In the genomic region with DNA sequence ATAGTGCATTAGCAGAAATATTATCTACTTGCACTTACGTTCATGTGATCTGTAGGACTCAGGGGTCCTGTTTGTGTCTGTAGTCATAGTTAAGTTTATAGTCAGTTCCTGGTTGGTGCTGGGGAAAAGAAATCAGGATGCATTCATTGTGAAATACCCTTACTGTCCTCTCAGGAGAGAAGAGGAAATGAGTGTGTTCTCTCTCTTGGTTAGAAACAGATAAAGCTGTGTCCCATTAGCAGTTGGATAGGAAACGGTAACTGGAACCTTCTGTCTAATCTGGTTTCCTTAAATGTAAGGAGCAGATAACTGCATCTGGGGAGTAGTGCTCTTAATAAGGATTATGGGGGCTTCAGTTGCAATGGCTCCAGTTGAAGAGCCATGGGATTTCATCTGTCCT, we compare ENCODE assay signal across 11 cellular contexts. TPM values are rescaled to one million over a fixed set of nuclear protein-coding genes. Genes with fewer than 3 reads are reported as not detected.
DNase-seq lines count a peak whose midpoint lies in the region; ATAC-seq and TF ChIP-seq lines count a peak whose summit lies in the region.
"Had no signal": no experiment of that assay in that cellular context is flagged by ENCODE, and none has a peak within 500 bp of the region (broad histone marks: within the 10 kb centered on the region; RNA-seq: fewer than 3 reads in every experiment).

No MANE protein-coding gene starts in this region.

- no peaks in the 10 kb centered on the region for H3K9me3 Mint-ChIP-seq in stimulated activated effector memory CD8-positive, alpha-beta T cell treated with anti-CD3 and anti-CD28 coated beads, Interleukin-12 subunit alpha, Interleukin-12 subunit beta, amount 100 ng/mL, for 72 hours
- H3K9me3 Mint-ChIP-seq in activated CD8-positive, alpha-beta T cell treated with anti-CD3 and anti-CD28 coated beads for 36 hours: no peaks in the 10 kb centered on the region
- no peaks in the 10 kb centered on the region for H3K9me3 Mint-ChIP-seq in natural killer cell
- H3K9me3 Mint-ChIP-seq: stimulated activated naive CD8-positive, alpha-beta T cell treated with anti-CD3 and anti-CD28 coated beads, Interleukin-15, Interleukin-2, amounts not matched to agents 100 ng/mL and 50 ng/mL, for 24 hours had no signal

- H3K36me3 Mint-ChIP-seq in stimulated activated effector memory CD8-positive, alpha-beta T cell treated with anti-CD3 and anti-CD28 coated beads, Interleukin-12 subunit alpha, Interleukin-12 subunit beta, amount 100 ng/mL, for 72 hours: no peaks in the 10 kb centered on the region
- peaks cover 8% of the 10 kb centered on the region for H3K36me3 Mint-ChIP-seq in activated CD8-positive, alpha-beta T cell treated with anti-CD3 and anti-CD28 coated beads for 36 hours (ENCODE audit: low read depth)
- H3K36me3 Mint-ChIP-seq in natural killer cell: no peaks in the 10 kb centered on the region

- H3K9me3 ChIP-seq in WERI-Rb-1 (ENCODE audit: severe bottlenecking): no peaks in the 10 kb centered on the region

- H3K27ac ChIP-seq in RWPE1 (peak overlapping the region; percentile 66), WERI-Rb-1 (no peak overlapping the region)

- H3K4me1 Mint-ChIP-seq in stimulated activated effector memory CD8-positive, alpha-beta T cell treated with anti-CD3 and anti-CD28 coated beads, Interleukin-12 subunit alpha, Interleukin-12 subunit beta, amount 100 ng/mL, for 72 hours: peaks cover 8% of the 10 kb centered on the region
- peaks cover 14% of the 10 kb centered on the region for H3K4me1 Mint-ChIP-seq in activated CD8-positive, alpha-beta T cell treated with anti-CD3 and anti-CD28 coated beads for 36 hours (ENCODE audit: low read depth)
- peaks cover 6 to 21% of the 10 kb centered on the region in 2 donors for H3K4me1 Mint-ChIP-seq in natural killer cell

- ATAC-seq in stimulated activated effector memory CD8-positive, alpha-beta T cell treated with anti-CD3 and anti-CD28 coated beads, Interleukin-12 subunit alpha, Interleukin-12 subunit beta, amount 100 ng/mL, for 72 hours: peak; percentile 43
- no peak for ATAC-seq in activated CD8-positive, alpha-beta T cell treated with anti-CD3 and anti-CD28 coated beads for 36 hours
- no peak for ATAC-seq in natural killer cell

- CTCF ChIA-PET in RWPE1 (lab: Yijun Ruan, JAX): interaction anchor here (0.6 kb wide), 1 partner anchor 145 kb away, joined by 3 read pairs; no protein-coding TSS in a partner anchor
- CTCF ChIA-PET in activated CD8-positive, alpha-beta T cell treated with anti-CD3 and anti-CD28 coated beads for 36 hours (lab: Charles Lee): no interaction called here

- H3K27ac Mint-ChIP-seq in stimulated activated effector memory CD8-positive, alpha-beta T cell treated with anti-CD3 and anti-CD28 coated beads, Interleukin-12 subunit alpha, Interleukin-12 subunit beta, amount 100 ng/mL, for 72 hours: no peak overlapping the region
- H3K27ac Mint-ChIP-seq in activated CD8-positive, alpha-beta T cell treated with anti-CD3 and anti-CD28 coated beads for 36 hours: no peak overlapping the region
- H3K27ac Mint-ChIP-seq in natural killer cell: no peak overlapping the region
- H3K27ac Mint-ChIP-seq: stimulated activated naive CD8-positive, alpha-beta T cell treated with anti-CD3 and anti-CD28 coated beads, Interleukin-15, Interleukin-2, amounts not matched to agents 100 ng/mL and 50 ng/mL, for 24 hours had no signal

- no peaks in the 10 kb centered on the region for H3K36me3 ChIP-seq in WERI-Rb-1

- H3K27me3 ChIP-seq in WERI-Rb-1 (ENCODE audit: insufficient read depth, low read depth, severe bottlenecking): no peaks in the 10 kb centered on the region

- H3K27me3 Mint-ChIP-seq in activated CD8-positive, alpha-beta T cell treated with anti-CD3 and anti-CD28 coated beads for 36 hours: no peaks in the 10 kb centered on the region
- no peaks in the 10 kb centered on the region for H3K27me3 Mint-ChIP-seq in natural killer cell (ENCODE audit: low read depth in 2 of 2)
- H3K27me3 Mint-ChIP-seq: stimulated activated naive CD8-positive, alpha-beta T cell treated with anti-CD3 and anti-CD28 coated beads, Interleukin-15, Interleukin-2, amounts not matched to agents 100 ng/mL and 50 ng/mL, for 24 hours had no signal

- TF ChIP-seq CTCF in HFF-Myc (IDR thresholded peaks at IDR 0.05; ENCODE audit: low read depth, low read length, missing control alignments): no peak
- TF ChIP-seq CTCF in RWPE1 (conservative IDR thresholded peaks at IDR 0.05; ENCODE audit: low read depth): no peak
- TF ChIP-seq CTCF in fibroblast of villous mesenchyme (IDR thresholded peaks at IDR 0.05; ENCODE audit: insufficient read depth, low read depth, low read length): no peak
- no peak for TF ChIP-seq CTCF in activated CD8-positive, alpha-beta T cell treated with anti-CD3 and anti-CD28 coated beads for 36 hours (IDR thresholded peaks at IDR 0.05)
- no peak for TF ChIP-seq CTCF in WERI-Rb-1 (IDR thresholded peaks at IDR 0.05; ENCODE audit: low read depth, low read length)
- no peak for TF ChIP-seq CTCF in natural killer cell (IDR thresholded peaks at IDR 0.05)

- POLR2A ChIA-PET in RWPE1 (lab: Yijun Ruan, JAX; ENCODE audit: low non-redundant PET): no interaction called here
- POLR2A ChIA-PET in activated CD8-positive, alpha-beta T cell treated with anti-CD3 and anti-CD28 coated beads for 36 hours (lab: Charles Lee): no interaction called here

- intact Hi-C loops in activated CD8-positive, alpha-beta T cell treated with anti-CD3 and anti-CD28 coated beads for 36 hours (cut with micrococcal nuclease): no loop called here
- intact Hi-C loops in natural killer cell (cut with micrococcal nuclease): no loop called here

- no peak overlapping the region for H3K4me3 ChIP-seq in HFF-Myc (replicated peaks; ENCODE audit: low read depth, low read length)
- H3K4me3 ChIP-seq in fibroblast of villous mesenchyme (ENCODE audit: low read depth, low read length): no peak overlapping the region
- H3K4me3 ChIP-seq in WERI-Rb-1 (ENCODE audit: low read depth, low read length): no peak overlapping the region

- DNase-seq in HFF-Myc (ENCODE audit: extremely low read depth, low read depth) (peak; percentile 67), RWPE1 (ENCODE audit: low spot score) (no peak), fibroblast of villous mesenchyme (ENCODE audit: low read depth) (peak; percentile 88), NCI-H1694 (lab: John Stamatoyannopoulos, UW) (no peak), WERI-Rb-1 (no peak), natural killer cell (no peak)
- DNase-seq in stimulated activated effector memory CD8-positive, alpha-beta T cell treated with anti-CD3 and anti-CD28 coated beads, Interleukin-12 subunit alpha, Interleukin-12 subunit beta, amount 100 ng/mL, for 72 hours (ENCODE audit: low spot score in 2 of 2): no peak
- no peak for DNase-seq in activated CD8-positive, alpha-beta T cell treated with anti-CD3 and anti-CD28 coated beads for 36 hours
- DNase-seq: activated gamma-delta T cell, NCI-H526 had no signal

- H3K4me3 Mint-ChIP-seq in stimulated activated effector memory CD8-positive, alpha-beta T cell treated with anti-CD3 and anti-CD28 coated beads, Interleukin-12 subunit alpha, Interleukin-12 subunit beta, amount 100 ng/mL, for 72 hours: no peak overlapping the region
- no peak overlapping the region for H3K4me3 Mint-ChIP-seq in activated CD8-positive, alpha-beta T cell treated with anti-CD3 and anti-CD28 coated beads for 36 hours
- H3K4me3 Mint-ChIP-seq in natural killer cell: no peak overlapping the region
- H3K4me3 Mint-ChIP-seq: stimulated activated naive CD8-positive, alpha-beta T cell treated with anti-CD3 and anti-CD28 coated beads, Interleukin-15, Interleukin-2, amounts not matched to agents 100 ng/mL and 50 ng/mL, for 24 hours had no signal

RNA-seq across cellular contexts. Expression of a gene that starts 8.9 kb away (rescaled TPM):
- total RNA-seq in fibroblast of villous mesenchyme (33.5 and 41.0 TPM in 2 replicates), natural killer cell (10 to 100 TPM; 17.8 to 28.3 (median 21.2) TPM)
- 10 to 100 TPM; 22.4 to 22.6 TPM for total RNA-seq in activated CD8-positive, alpha-beta T cell treated with anti-CD3 and anti-CD28 coated beads for 36 hours

RNA-seq across cellular contexts. Expression of a gene that starts 9.6 kb away (rescaled TPM):
- total RNA-seq in fibroblast of villous mesenchyme (114 and 115 TPM in 2 replicates), natural killer cell (10 to 100 TPM; 13.5 to 22.7 (median 19.1) TPM)
- 10 to 100 TPM; 37.5 to 45.7 TPM for total RNA-seq in activated CD8-positive, alpha-beta T cell treated with anti-CD3 and anti-CD28 coated beads for 36 hours

Comparison
In these comparisons a context has a peak if more than half of its experiments do, and no peak if none do; other contexts are left out.
1. DNase-seq: peak in HFF-Myc (single experiment) and fibroblast of villous mesenchyme (single experiment); none in RWPE1 (single experiment), stimulated activated effector memory CD8-positive, alpha-beta T cell treated with anti-CD3 and anti-CD28 coated beads, Interleukin-12 subunit alpha, Interleukin-12 subunit beta, amount 100 ng/mL, for 72 hours (0 of 2), activated CD8-positive, alpha-beta T cell treated with anti-CD3 and anti-CD28 coated beads for 36 hours (single experiment), NCI-H1694 (single experiment), WERI-Rb-1 (single experiment) and natural killer cell (single experiment).